ENCODE assay signal across 9 cellular contexts in genomic region chr7:2038876-2039728, GRCh38.
DNase-seq lines count a peak whose midpoint lies in the region; ATAC-seq and TF ChIP-seq lines count a peak whose summit lies in the region.
"Had no signal": no experiment of that assay in that cellular context is flagged by ENCODE, and none has a peak within 500 bp of the region (broad histone marks: within the 10 kb centered on the region; RNA-seq: fewer than 3 reads in every experiment).

No MANE protein-coding gene starts in this region.

- H3K9me3 Mint-ChIP-seq in activated T-cell treated with anti-CD3 and anti-CD28 coated beads, Interleukin-2, amount 50 U/mL, for 4 hours = no peaks in the 10 kb centered on the region
- no peaks in the 10 kb centered on the region for H3K9me3 Mint-ChIP-seq in activated T-cell treated with anti-CD3 and anti-CD28 coated beads, Interleukin-2, amount 50 U/mL, for 24 hours
- H3K9me3 Mint-ChIP-seq in T-helper 1 cell treated with Interleukin-12 subunit alpha and Interleukin-12 subunit beta and Interleukin-4 antibody, amounts not matched to agents 30 μg/mL and 1 μg/mL, for 36 hours = no peaks in the 10 kb centered on the region

- H3K9me3 ChIP-seq in left ventricle myocardium inferior (replicated peaks) = no peaks in the 10 kb centered on the region

- H3K27ac Mint-ChIP-seq in activated T-cell treated with anti-CD3 and anti-CD28 coated beads, Interleukin-2, amount 50 U/mL, for 24 hours = no peak overlapping the region
- no peak overlapping the region for H3K27ac Mint-ChIP-seq in T-helper 1 cell treated with Interleukin-12 subunit alpha and Interleukin-12 subunit beta and Interleukin-4 antibody, amounts not matched to agents 30 μg/mL and 1 μg/mL, for 36 hours

- TF ChIP-seq CTCF in left ventricle myocardium inferior (IDR thresholded peaks at IDR 0.05; ENCODE audit: borderline replicate concordance) = no peak
- no peak for TF ChIP-seq CTCF in RWPE1 (conservative IDR thresholded peaks at IDR 0.05; ENCODE audit: low read depth)

- H3K27ac ChIP-seq in left ventricle myocardium inferior (replicated peaks) (no peak overlapping the region), RWPE1 (no peak overlapping the region), caudate nucleus (ENCODE audit: low read depth, low read length) (no peak overlapping the region)

- H3K27me3 ChIP-seq in left ventricle myocardium inferior (ENCODE audit: low read depth) = no peaks in the 10 kb centered on the region

- peaks cover 28% of the 10 kb centered on the region for H3K4me1 ChIP-seq in left ventricle myocardium inferior

- peak; percentile 36 to 50 for ATAC-seq in activated T-cell treated with anti-CD3 and anti-CD28 coated beads, Interleukin-2, amount 50 U/mL, for 4 hours
- ATAC-seq in stimulated activated naive CD8-positive, alpha-beta T cell treated with anti-CD3 and anti-CD28 coated beads, Interleukin-15, Interleukin-2, amounts not matched to agents 100 U/mL and 50 U/mL, for 24 hours = peak; percentile 43
- ATAC-seq in HG02623 (IDR thresholded peaks at IDR 0.05; ENCODE audit: unreplicated experiment) = no peak

- no peak for DNase-seq in activated T-cell treated with anti-CD3 and anti-CD28 coated beads, Interleukin-2, amount 50 U/mL, for 4 hours
- no peak for DNase-seq in activated T-cell treated with anti-CD3 and anti-CD28 coated beads, Interleukin-2, amount 50 U/mL, for 24 hours
- peak; percentile 9 for DNase-seq in left ventricle myocardium inferior
- peak; percentile 7 for DNase-seq in stimulated activated naive CD8-positive, alpha-beta T cell treated with anti-CD3 and anti-CD28 coated beads, Interleukin-15, Interleukin-2, amounts not matched to agents 100 U/mL and 50 U/mL, for 24 hours
- DNase-seq in RWPE1 (ENCODE audit: low spot score) = no peak
- DNase-seq in caudate nucleus (lab: John Stamatoyannopoulos, UW) = no peak
- DNase-seq: NCI-H69 had no signal

- no peak overlapping the region for H3K4me3 ChIP-seq in left ventricle myocardium inferior

- no peaks in the 10 kb centered on the region for H3K27me3 Mint-ChIP-seq in activated T-cell treated with anti-CD3 and anti-CD28 coated beads, Interleukin-2, amount 50 U/mL, for 4 hours (ENCODE audit: low read depth)
- H3K27me3 Mint-ChIP-seq in activated T-cell treated with anti-CD3 and anti-CD28 coated beads, Interleukin-2, amount 50 U/mL, for 24 hours = no peaks in the 10 kb centered on the region
- H3K27me3 Mint-ChIP-seq in T-helper 1 cell treated with Interleukin-12 subunit alpha and Interleukin-12 subunit beta and Interleukin-4 antibody, amounts not matched to agents 30 μg/mL and 1 μg/mL, for 36 hours (ENCODE audit: low read depth) = peaks cover 8% of the 10 kb centered on the region

- H3K36me3 ChIP-seq in left ventricle myocardium inferior = peaks cover 13% of the 10 kb centered on the region

- H3K36me3 Mint-ChIP-seq in activated T-cell treated with anti-CD3 and anti-CD28 coated beads, Interleukin-2, amount 50 U/mL, for 4 hours (ENCODE audit: insufficient read depth) = peaks cover 12% of the 10 kb centered on the region
- H3K36me3 Mint-ChIP-seq in activated T-cell treated with anti-CD3 and anti-CD28 coated beads, Interleukin-2, amount 50 U/mL, for 24 hours (ENCODE audit: low read depth) = peaks cover 20% of the 10 kb centered on the region
- peaks cover 9% of the 10 kb centered on the region for H3K36me3 Mint-ChIP-seq in T-helper 1 cell treated with Interleukin-12 subunit alpha and Interleukin-12 subunit beta and Interleukin-4 antibody, amounts not matched to agents 30 μg/mL and 1 μg/mL, for 36 hours (ENCODE audit: low read depth)

- CTCF ChIA-PET in RWPE1 (lab: Yijun Ruan, JAX) = interaction anchor here (0.6 kb wide), 1 partner anchor 11 kb away, joined by 3 read pairs; no protein-coding TSS in a partner anchor

- intact Hi-C loops in left ventricle myocardium inferior (cut with micrococcal nuclease) = no loop called here

- H3K4me3 Mint-ChIP-seq in activated T-cell treated with anti-CD3 and anti-CD28 coated beads, Interleukin-2, amount 50 U/mL, for 4 hours = peak overlapping the region; percentile 48
- no peak overlapping the region for H3K4me3 Mint-ChIP-seq in activated T-cell treated with anti-CD3 and anti-CD28 coated beads, Interleukin-2, amount 50 U/mL, for 24 hours
- H3K4me3 Mint-ChIP-seq in T-helper 1 cell treated with Interleukin-12 subunit alpha and Interleukin-12 subunit beta and Interleukin-4 antibody, amounts not matched to agents 30 μg/mL and 1 μg/mL, for 36 hours = peak overlapping the region; percentile 32

- peaks cover 54% of the 10 kb centered on the region for H3K4me1 Mint-ChIP-seq in activated T-cell treated with anti-CD3 and anti-CD28 coated beads, Interleukin-2, amount 50 U/mL, for 4 hours (ENCODE audit: low read depth)
- H3K4me1 Mint-ChIP-seq in activated T-cell treated with anti-CD3 and anti-CD28 coated beads, Interleukin-2, amount 50 U/mL, for 24 hours (ENCODE audit: low read depth) = peaks cover 55% of the 10 kb centered on the region
- H3K4me1 Mint-ChIP-seq in T-helper 1 cell treated with Interleukin-12 subunit alpha and Interleukin-12 subunit beta and Interleukin-4 antibody, amounts not matched to agents 30 μg/mL and 1 μg/mL, for 36 hours (ENCODE audit: low read depth) = peaks cover 37% of the 10 kb centered on the region

- POLR2A ChIA-PET in RWPE1 (lab: Yijun Ruan, JAX; ENCODE audit: low non-redundant PET) = no interaction called here

Comparison
In these comparisons a context has a peak if more than half of its experiments do, and no peak if none do; other contexts are left out.
1. DNase-seq: peak in left ventricle myocardium inferior (single experiment) and stimulated activated naive CD8-positive, alpha-beta T cell treated with anti-CD3 and anti-CD28 coated beads, Interleukin-15, Interleukin-2, amounts not matched to agents 100 U/mL and 50 U/mL, for 24 hours (single experiment); none in activated T-cell treated with anti-CD3 and anti-CD28 coated beads, Interleukin-2, amount 50 U/mL, for 4 hours (single experiment), activated T-cell treated with anti-CD3 and anti-CD28 coated beads, Interleukin-2, amount 50 U/mL, for 24 hours (single experiment), RWPE1 (single experiment) and caudate nucleus (0 of 61).